1 cellular context compared by ENCODE assay signal in genomic region chr4:120132935-120133334, GRCh38.
TF ChIP-seq lines count a peak whose summit lies in the region.

No MANE protein-coding gene starts in this region.

TF ChIP-seq in GM23338, 12 proteins besides CTCF, POLR2A, EP300 and RAD21 (continued from another document):
- TF ChIP-seq REST (IDR thresholded peaks at IDR 0.05; ENCODE audit: unreplicated experiment) (no peak), JUNB (IDR thresholded peaks at IDR 0.05; ENCODE audit: unreplicated experiment) (no peak), EZH2phosphoT487 (IDR thresholded peaks at IDR 0.05; ENCODE audit: unreplicated experiment) (no peak), POLR2AphosphoS5 (IDR thresholded peaks at IDR 0.05; ENCODE audit: low read depth) (no peak), ETS1 (IDR thresholded peaks at IDR 0.05) (no peak), ZNF331 (CRISPR knock-in tag; IDR thresholded peaks at IDR 0.05; ENCODE audit: low read depth) (no peak), EZH2 (IDR thresholded peaks at IDR 0.05; ENCODE audit: low read depth, unreplicated experiment) (no peak), STAT1 (IDR thresholded peaks at IDR 0.05; ENCODE audit: unreplicated experiment) (no peak), CREB1 (CRISPR knock-in tag; IDR thresholded peaks at IDR 0.05; ENCODE audit: low read depth) (no peak), ZNF114 (CRISPR knock-in tag; IDR thresholded peaks at IDR 0.05) (no peak)
- TF ChIP-seq, protein P1, sequence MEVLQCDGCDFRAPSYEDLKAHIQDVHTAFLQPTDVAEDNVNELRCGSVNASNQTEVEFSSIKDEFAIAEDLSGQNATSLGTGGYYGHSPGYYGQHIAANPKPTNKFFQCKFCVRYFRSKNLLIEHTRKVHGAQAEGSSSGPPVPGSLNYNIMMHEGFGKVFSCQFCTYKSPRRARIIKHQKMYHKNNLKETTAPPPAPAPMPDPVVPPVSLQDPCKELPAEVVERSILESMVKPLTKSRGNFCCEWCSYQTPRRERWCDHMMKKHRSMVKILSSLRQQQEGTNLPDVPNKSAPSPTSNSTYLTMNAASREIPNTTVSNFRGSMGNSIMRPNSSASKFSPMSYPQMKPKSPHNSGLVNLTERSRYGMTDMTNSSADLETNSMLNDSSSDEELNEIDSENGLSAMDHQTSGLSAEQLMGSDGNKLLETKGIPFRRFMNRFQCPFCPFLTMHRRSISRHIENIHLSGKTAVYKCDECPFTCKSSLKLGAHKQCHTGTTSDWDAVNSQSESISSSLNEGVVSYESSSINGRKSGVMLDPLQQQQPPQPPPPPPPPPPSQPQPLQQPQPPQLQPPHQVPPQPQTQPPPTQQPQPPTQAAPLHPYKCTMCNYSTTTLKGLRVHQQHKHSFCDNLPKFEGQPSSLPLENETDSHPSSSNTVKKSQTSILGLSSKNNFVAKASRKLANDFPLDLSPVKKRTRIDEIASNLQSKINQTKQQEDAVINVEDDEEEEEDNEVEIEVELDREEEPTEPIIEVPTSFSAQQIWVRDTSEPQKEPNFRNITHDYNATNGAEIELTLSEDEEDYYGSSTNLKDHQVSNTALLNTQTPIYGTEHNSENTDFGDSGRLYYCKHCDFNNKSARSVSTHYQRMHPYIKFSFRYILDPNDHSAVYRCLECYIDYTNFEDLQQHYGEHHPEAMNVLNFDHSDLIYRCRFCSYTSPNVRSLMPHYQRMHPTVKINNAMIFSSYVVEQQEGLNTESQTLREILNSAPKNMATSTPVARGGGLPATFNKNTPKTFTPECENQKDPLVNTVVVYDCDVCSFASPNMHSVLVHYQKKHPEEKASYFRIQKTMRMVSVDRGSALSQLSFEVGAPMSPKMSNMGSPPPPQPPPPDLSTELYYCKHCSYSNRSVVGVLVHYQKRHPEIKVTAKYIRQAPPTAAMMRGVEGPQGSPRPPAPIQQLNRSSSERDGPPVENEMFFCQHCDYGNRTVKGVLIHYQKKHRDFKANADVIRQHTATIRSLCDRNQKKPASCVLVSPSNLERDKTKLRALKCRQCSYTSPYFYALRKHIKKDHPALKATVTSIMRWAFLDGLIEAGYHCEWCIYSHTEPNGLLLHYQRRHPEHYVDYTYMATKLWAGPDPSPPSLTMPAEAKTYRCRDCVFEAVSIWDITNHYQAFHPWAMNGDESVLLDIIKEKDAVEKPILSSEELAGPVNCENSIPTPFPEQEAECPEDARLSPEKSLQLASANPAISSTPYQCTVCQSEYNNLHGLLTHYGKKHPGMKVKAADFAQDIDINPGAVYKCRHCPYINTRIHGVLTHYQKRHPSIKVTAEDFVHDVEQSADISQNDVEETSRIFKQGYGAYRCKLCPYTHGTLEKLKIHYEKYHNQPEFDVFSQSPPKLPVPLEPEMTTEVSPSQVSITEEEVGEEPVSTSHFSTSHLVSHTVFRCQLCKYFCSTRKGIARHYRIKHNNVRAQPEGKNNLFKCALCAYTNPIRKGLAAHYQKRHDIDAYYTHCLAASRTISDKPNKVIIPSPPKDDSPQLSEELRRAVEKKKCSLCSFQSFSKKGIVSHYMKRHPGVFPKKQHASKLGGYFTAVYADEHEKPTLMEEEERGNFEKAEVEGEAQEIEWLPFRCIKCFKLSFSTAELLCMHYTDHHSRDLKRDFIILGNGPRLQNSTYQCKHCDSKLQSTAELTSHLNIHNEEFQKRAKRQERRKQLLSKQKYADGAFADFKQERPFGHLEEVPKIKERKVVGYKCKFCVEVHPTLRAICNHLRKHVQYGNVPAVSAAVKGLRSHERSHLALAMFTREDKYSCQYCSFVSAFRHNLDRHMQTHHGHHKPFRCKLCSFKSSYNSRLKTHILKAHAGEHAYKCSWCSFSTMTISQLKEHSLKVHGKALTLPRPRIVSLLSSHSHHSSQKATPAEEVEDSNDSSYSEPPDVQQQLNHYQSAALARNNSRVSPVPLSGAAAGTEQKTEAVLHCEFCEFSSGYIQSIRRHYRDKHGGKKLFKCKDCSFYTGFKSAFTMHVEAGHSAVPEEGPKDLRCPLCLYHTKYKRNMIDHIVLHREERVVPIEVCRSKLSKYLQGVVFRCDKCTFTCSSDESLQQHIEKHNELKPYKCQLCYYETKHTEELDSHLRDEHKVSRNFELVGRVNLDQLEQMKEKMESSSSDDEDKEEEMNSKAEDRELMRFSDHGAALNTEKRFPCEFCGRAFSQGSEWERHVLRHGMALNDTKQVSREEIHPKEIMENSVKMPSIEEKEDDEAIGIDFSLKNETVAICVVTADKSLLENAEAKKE (CRISPR knock-in tag; IDR thresholded peaks at IDR 0.05), result no peak
